In the genomic region with DNA sequence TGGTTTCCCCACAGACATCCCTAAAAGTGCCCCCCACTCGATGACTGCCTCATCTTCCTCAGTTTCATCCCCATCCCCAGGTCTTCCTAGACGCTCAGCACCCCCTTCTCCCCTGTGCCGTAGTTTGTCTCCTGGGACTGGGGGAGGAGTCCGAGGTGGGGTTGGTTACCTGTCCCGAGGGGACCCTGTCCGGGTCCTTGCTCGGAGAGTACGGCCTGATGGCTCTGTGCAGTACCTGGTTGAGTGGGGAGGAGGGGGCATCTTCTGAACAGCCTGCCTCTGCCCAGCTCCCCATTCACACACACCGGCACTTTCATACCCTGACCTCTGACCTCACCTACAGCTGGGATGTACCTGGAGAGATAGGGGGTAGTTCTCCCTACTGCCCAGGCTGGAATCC, we compare ENCODE assay signal across 8 cellular contexts. TPM values are rescaled to one million over a fixed set of nuclear protein-coding genes. Genes with fewer than 3 reads are reported as not detected.
DNase-seq lines count a peak whose midpoint lies in the region; ATAC-seq and TF ChIP-seq lines count a peak whose summit lies in the region.

No MANE protein-coding gene starts in this region.

- H3K4me1 Mint-ChIP-seq in activated T-cell treated with anti-CD3 and anti-CD28 coated beads, Interleukin-2, amount 50 U/mL, for 72 hours (ENCODE audit: low read depth), result peaks cover 79% of the 10 kb centered on the region
- peaks cover 51% of the 10 kb centered on the region for H3K4me1 Mint-ChIP-seq in activated T-helper 2 cell treated with anti-CD3 and anti-CD28 coated beads, Interferon-gamma antibody, Interleukin-2, Interleukin-4, amounts not matched to agents 10 μg/mL and 5 μg/mL and 100 μg/mL, durations not matched to agents 14 hours and 24 hours and 36 hours (ENCODE audit: low read depth)

- peaks cover 25 to 44% (median 39%) of the 10 kb centered on the region in 3 donors for H3K36me3 ChIP-seq in tibial artery

- peak overlapping the region; percentile 20; the same call in 1 of the 2 replicates for H3K4me3 ChIP-seq in iPS-18c (ENCODE audit: insufficient read depth, low read depth, low read length)
- H3K4me3 ChIP-seq in tibial artery, result no peak overlapping the region

- H3K4me3 Mint-ChIP-seq in activated T-cell treated with anti-CD3 and anti-CD28 coated beads, Interleukin-2, amount 50 U/mL, for 72 hours, result peak overlapping the region; percentile 98 to 99
- peak overlapping the region; percentile 96 for H3K4me3 Mint-ChIP-seq in activated T-helper 2 cell treated with anti-CD3 and anti-CD28 coated beads, Interferon-gamma antibody, Interleukin-2, Interleukin-4, amounts not matched to agents 10 μg/mL and 5 μg/mL and 100 μg/mL, durations not matched to agents 14 hours and 24 hours and 36 hours (ENCODE audit: low read depth)

- H3K36me3 Mint-ChIP-seq in activated T-cell treated with anti-CD3 and anti-CD28 coated beads, Interleukin-2, amount 50 U/mL, for 72 hours (ENCODE audit: insufficient read depth in 2 of 2), result peaks cover 11 to 20% of the 10 kb centered on the region in 2 donors
- H3K36me3 Mint-ChIP-seq in activated T-helper 2 cell treated with anti-CD3 and anti-CD28 coated beads, Interferon-gamma antibody, Interleukin-2, Interleukin-4, amounts not matched to agents 10 μg/mL and 5 μg/mL and 100 μg/mL, durations not matched to agents 14 hours and 24 hours and 36 hours (ENCODE audit: low read depth), result peaks cover 46% of the 10 kb centered on the region

- H3K9me3 ChIP-seq in iPS-18c (ENCODE audit: control insufficient read depth, insufficient read depth, low read length), result no peaks in the 10 kb centered on the region
- H3K9me3 ChIP-seq in tibial artery, result no peaks in the 10 kb centered on the region

- no peak for TF ChIP-seq CTCF in tibial artery (IDR thresholded peaks at IDR 0.05)

- no peaks in the 10 kb centered on the region for H3K27me3 ChIP-seq in tibial artery

- ATAC-seq in activated T-cell treated with anti-CD3 and anti-CD28 coated beads, Interleukin-2, amount 50 U/mL, for 72 hours (replicated peaks in 1 of 2), result no peak
- ATAC-seq in GM21528 (IDR thresholded peaks at IDR 0.05; ENCODE audit: low FRiP score, unreplicated experiment) (no peak), HG03521 (IDR thresholded peaks at IDR 0.05; ENCODE audit: unreplicated experiment) (no peak)

- H3K27ac Mint-ChIP-seq in activated T-cell treated with anti-CD3 and anti-CD28 coated beads, Interleukin-2, amount 50 U/mL, for 72 hours, result peak overlapping the region; percentile 94
- H3K27ac Mint-ChIP-seq in activated T-helper 2 cell treated with anti-CD3 and anti-CD28 coated beads, Interferon-gamma antibody, Interleukin-2, Interleukin-4, amounts not matched to agents 10 μg/mL and 5 μg/mL and 100 μg/mL, durations not matched to agents 14 hours and 24 hours and 36 hours, result peak overlapping the region; percentile 69

- H3K27me3 Mint-ChIP-seq in activated T-cell treated with anti-CD3 and anti-CD28 coated beads, Interleukin-2, amount 50 U/mL, for 72 hours (ENCODE audit: low read depth), result no peaks in the 10 kb centered on the region
- H3K27me3 Mint-ChIP-seq in activated T-helper 2 cell treated with anti-CD3 and anti-CD28 coated beads, Interferon-gamma antibody, Interleukin-2, Interleukin-4, amounts not matched to agents 10 μg/mL and 5 μg/mL and 100 μg/mL, durations not matched to agents 14 hours and 24 hours and 36 hours (ENCODE audit: low read depth), result no peaks in the 10 kb centered on the region

- intact Hi-C loops in activated T-helper 2 cell treated with anti-CD3 and anti-CD28 coated beads, Interferon-gamma antibody, Interleukin-2, Interleukin-4, amounts not matched to agents 10 μg/mL and 5 μg/mL and 100 μg/mL, durations not matched to agents 14 hours and 24 hours and 36 hours (cut with micrococcal nuclease), result loop anchor here (5.0 to 10.0 kb wide), 3 partner anchors 119 to 1754 kb away; a partner anchor contains a TSS
- intact Hi-C loops in tibial artery (cut with DNase I; ENCODE audit: low total_unique reads), result loop anchor here (10.0 kb wide), 1 partner anchor 121 kb away; a partner anchor contains a TSS

- DNase-seq in activated T-cell treated with anti-CD3 and anti-CD28 coated beads, Interleukin-2, amount 50 U/mL, for 72 hours, result no peak
- no peak for DNase-seq in activated T-cell treated with anti-CD3 and anti-CD28 coated beads, Interleukin-2, amount 50 U/mL, for 1 hour
- no peak for DNase-seq in activated T-helper 2 cell treated with anti-CD3 and anti-CD28 coated beads, Interferon-gamma antibody, Interleukin-2, Interleukin-4, amounts not matched to agents 10 μg/mL and 5 μg/mL and 100 μg/mL, durations not matched to agents 14 hours and 24 hours and 36 hours (ENCODE audit: low spot score)
- DNase-seq in tibial artery (no peak), NCI-H748 (lab: John Stamatoyannopoulos, UW; ENCODE audit: unreplicated experiment) (no peak)

- no peaks in the 10 kb centered on the region for H3K9me3 Mint-ChIP-seq in activated T-cell treated with anti-CD3 and anti-CD28 coated beads, Interleukin-2, amount 50 U/mL, for 72 hours
- H3K9me3 Mint-ChIP-seq in activated T-helper 2 cell treated with anti-CD3 and anti-CD28 coated beads, Interferon-gamma antibody, Interleukin-2, Interleukin-4, amounts not matched to agents 10 μg/mL and 5 μg/mL and 100 μg/mL, durations not matched to agents 14 hours and 24 hours and 36 hours, result no peaks in the 10 kb centered on the region

- H3K27ac ChIP-seq in tibial artery, result peak overlapping the region; percentile 31 to 88

- H3K4me1 ChIP-seq in tibial artery, result peaks cover 0 to 75% (median 63%) of the 10 kb centered on the region in 4 donors

RNA-seq across cellular contexts. Expression of a gene that starts 2.1 kb away (rescaled TPM):
- 100 to 1,000 TPM; 212 to 222 TPM for total RNA-seq in activated T-cell treated with anti-CD3 and anti-CD28 coated beads, Interleukin-2, amount 50 U/mL, for 72 hours
- total RNA-seq in activated T-helper 2 cell treated with anti-CD3 and anti-CD28 coated beads, Interferon-gamma antibody, Interleukin-2, Interleukin-4, amounts not matched to agents 10 μg/mL and 5 μg/mL and 100 μg/mL, durations not matched to agents 14 hours and 24 hours and 36 hours, result 143 and 146 TPM in 2 replicates

RNA-seq across cellular contexts. Expression of a gene that starts 4.0 kb away (rescaled TPM):
- 10 to 100 TPM; 86.9 to 91.5 TPM for total RNA-seq in activated T-cell treated with anti-CD3 and anti-CD28 coated beads, Interleukin-2, amount 50 U/mL, for 72 hours
- 60.1 and 71.3 TPM in 2 replicates for total RNA-seq in activated T-helper 2 cell treated with anti-CD3 and anti-CD28 coated beads, Interferon-gamma antibody, Interleukin-2, Interleukin-4, amounts not matched to agents 10 μg/mL and 5 μg/mL and 100 μg/mL, durations not matched to agents 14 hours and 24 hours and 36 hours

RNA-seq across cellular contexts. Expression of a gene that starts 5.0 kb away (rescaled TPM):
- total RNA-seq in activated T-cell treated with anti-CD3 and anti-CD28 coated beads, Interleukin-2, amount 50 U/mL, for 72 hours, result 10 to 100 TPM; 65.2 to 77.3 TPM
- total RNA-seq in activated T-helper 2 cell treated with anti-CD3 and anti-CD28 coated beads, Interferon-gamma antibody, Interleukin-2, Interleukin-4, amounts not matched to agents 10 μg/mL and 5 μg/mL and 100 μg/mL, durations not matched to agents 14 hours and 24 hours and 36 hours, result 33.0 and 39.1 TPM in 2 replicates

RNA-seq across cellular contexts. Expression of a gene that starts 24.2 kb away (rescaled TPM):
- total RNA-seq in activated T-cell treated with anti-CD3 and anti-CD28 coated beads, Interleukin-2, amount 50 U/mL, for 72 hours, result 10 to 100 TPM; 91.7 to 96.3 TPM
- total RNA-seq in activated T-helper 2 cell treated with anti-CD3 and anti-CD28 coated beads, Interferon-gamma antibody, Interleukin-2, Interleukin-4, amounts not matched to agents 10 μg/mL and 5 μg/mL and 100 μg/mL, durations not matched to agents 14 hours and 24 hours and 36 hours, result 78.3 and 80.9 TPM in 2 replicates

RNA-seq across cellular contexts. Expression of a gene that starts 38.5 kb away (rescaled TPM):
- total RNA-seq in activated T-cell treated with anti-CD3 and anti-CD28 coated beads, Interleukin-2, amount 50 U/mL, for 72 hours, result 10 to 100 TPM; 10.2 to 13.6 TPM
- total RNA-seq in activated T-helper 2 cell treated with anti-CD3 and anti-CD28 coated beads, Interferon-gamma antibody, Interleukin-2, Interleukin-4, amounts not matched to agents 10 μg/mL and 5 μg/mL and 100 μg/mL, durations not matched to agents 14 hours and 24 hours and 36 hours, result 11.4 and 11.5 TPM in 2 replicates
